Comparison of ENCODE assay signal across 29 cellular contexts in genomic region chr16:66141885-66142284, GRCh38.
"Had no signal": no experiment of that assay in that cellular context is flagged by ENCODE, and none has a peak within 500 bp of the region (broad histone marks: within the 10 kb centered on the region; RNA-seq: fewer than 3 reads in every experiment).

No MANE protein-coding gene starts in this region.

- H3K27me3 ChIP-seq: suprapubic skin, testis, thyroid gland, tibial artery, tibial nerve, transverse colon, upper lobe of left lung, upper lobe of right lung, uterus, vagina had no signal

- H3K4me1 ChIP-seq: stomach, suprapubic skin, testis, thyroid gland, tibial artery, tibial nerve, transverse colon, upper lobe of left lung, upper lobe of right lung, uterus, vagina had no signal

- H3K9me3 ChIP-seq: stomach, suprapubic skin, testis, thoracic aorta, thyroid gland, tibial artery, tibial nerve, transverse colon, upper lobe of left lung, upper lobe of right lung, uterus, vagina had no signal

- H3K36me3 Mint-ChIP-seq: stimulated activated effector memory CD8-positive, alpha-beta T cell treated with anti-CD3 and anti-CD28 coated beads, Interleukin-12 subunit alpha, Interleukin-12 subunit beta, amount 100 ng/mL, for 72 hours; stimulated activated memory B cell treated with anti-CD40 and anti-IgM and Interleukin-4, amounts not matched to agents 10 μg/mL and 1 μg/mL and 100 μg/mL, for 72 hours; stimulated activated naive B cell treated with anti-CD40 and anti-IgM and Interleukin-4, amounts not matched to agents 10 μg/mL and 1 μg/mL and 100 μg/mL, for 72 hours; type B pancreatic cell had no signal

- H3K27ac ChIP-seq: stomach, suprapubic skin, testis, thoracic aorta, thyroid gland, tibial artery, tibial nerve, transverse colon, upper lobe of right lung, uterus, vagina had no signal

- H3K36me3 ChIP-seq: stomach, suprapubic skin, thoracic aorta, thyroid gland, tibial artery, tibial nerve, transverse colon, upper lobe of left lung, upper lobe of right lung, uterus, vagina had no signal

- FAIRE-seq: urothelium cell line had no signal

- H3K9me3 Mint-ChIP-seq: stimulated activated effector memory CD8-positive, alpha-beta T cell treated with anti-CD3 and anti-CD28 coated beads, Interleukin-12 subunit alpha, Interleukin-12 subunit beta, amount 100 ng/mL, for 72 hours; stimulated activated memory B cell treated with anti-CD40 and anti-IgM and Interleukin-4, amounts not matched to agents 10 μg/mL and 1 μg/mL and 100 μg/mL, for 72 hours; stimulated activated naive B cell treated with anti-CD40 and anti-IgM and Interleukin-4, amounts not matched to agents 10 μg/mL and 1 μg/mL and 100 μg/mL, for 72 hours; stimulated activated naive CD8-positive, alpha-beta T cell treated with anti-CD3 and anti-CD28 coated beads, Interleukin-15, amount 100 ng/mL, for 72 hours; stimulated activated naive CD8-positive, alpha-beta T cell treated with anti-CD3 and anti-CD28 coated beads, Interleukin-15, Interleukin-2, amounts not matched to agents 100 ng/mL and 50 ng/mL, for 24 hours had no signal

- H3K4me3 ChIP-seq: stomach, suprapubic skin, testis, thoracic aorta, thyroid gland, tibial artery, tibial nerve, transverse colon, upper lobe of left lung, upper lobe of right lung, uterus, vagina had no signal

- H3K4me3 Mint-ChIP-seq: stimulated activated effector memory CD8-positive, alpha-beta T cell treated with anti-CD3 and anti-CD28 coated beads, Interleukin-12 subunit alpha, Interleukin-12 subunit beta, amount 100 ng/mL, for 72 hours; stimulated activated memory B cell treated with anti-CD40 and anti-IgM and Interleukin-4, amounts not matched to agents 10 μg/mL and 1 μg/mL and 100 μg/mL, for 72 hours; stimulated activated naive B cell treated with anti-CD40 and anti-IgM and Interleukin-4, amounts not matched to agents 10 μg/mL and 1 μg/mL and 100 μg/mL, for 72 hours; stimulated activated naive CD8-positive, alpha-beta T cell treated with anti-CD3 and anti-CD28 coated beads, Interleukin-15, amount 100 ng/mL, for 72 hours; stimulated activated naive CD8-positive, alpha-beta T cell treated with anti-CD3 and anti-CD28 coated beads, Interleukin-15, Interleukin-2, amounts not matched to agents 100 ng/mL and 50 ng/mL, for 24 hours; type B pancreatic cell had no signal

- DNase-seq: stimulated activated CD4-positive, alpha-beta T cell treated with anti-CD3 and anti-CD28 coated beads, Interleukin-2, amount 100 ng/mL, for 48 hours; stimulated activated CD4-positive, alpha-beta T cell treated with anti-CD3 and anti-CD28 coated beads, Interleukin-4, amount 100 ng/mL, for 1 hour; stimulated activated CD4-positive, alpha-beta T cell treated with anti-CD3 and anti-CD28 coated beads, Interleukin-4, amount 100 ng/mL, for 24 hours; stimulated activated CD4-positive, alpha-beta T cell treated with anti-CD3 and anti-CD28 coated beads, Interleukin-4, amount 100 ng/mL, for 4 hours; stimulated activated CD8-positive, alpha-beta memory T cell treated with anti-CD3 and anti-CD28 coated beads, Interleukin-4, amount 100 ng/mL, for 48 hours; stimulated activated naive B cell treated with anti-CD40 and anti-IgM and Interleukin-4, amounts not matched to agents 10 μg/mL and 1 μg/mL and 100 μg/mL, for 72 hours; stimulated activated naive CD4-positive, alpha-beta T cell; stimulated activated naive CD4-positive, alpha-beta T cell treated with Interleukin-2 at 50 U/mL for 16 hours; stimulated activated naive CD8-positive, alpha-beta T cell treated with anti-CD3 and anti-CD28 coated beads, Interleukin-15, amount 100 ng/mL, for 72 hours; stimulated activated naive CD8-positive, alpha-beta T cell treated with anti-CD3 and anti-CD28 coated beads, Interleukin-15, Interleukin-2, amounts not matched to agents 100 U/mL and 50 U/mL, for 24 hours; stomach; substantia nigra; testis; thyroid gland; transverse colon; trophoblast cell; upper lobe of left lung; upper lobe of right lung; uterus had no signal

- ATAC-seq: stimulated activated effector memory CD8-positive, alpha-beta T cell treated with anti-CD3 and anti-CD28 coated beads, Interleukin-12 subunit alpha, Interleukin-12 subunit beta, amount 100 ng/mL, for 72 hours; stimulated activated memory B cell treated with anti-CD40 and anti-IgM and Interleukin-4, amounts not matched to agents 10 μg/mL and 1 μg/mL and 100 μg/mL, for 72 hours; stimulated activated naive B cell treated with anti-CD40 and anti-IgM and Interleukin-4, amounts not matched to agents 10 μg/mL and 1 μg/mL and 100 μg/mL, for 72 hours; stimulated activated naive CD8-positive, alpha-beta T cell treated with anti-CD3 and anti-CD28 coated beads, Interleukin-15, amount 100 ng/mL, for 72 hours; stimulated activated naive CD8-positive, alpha-beta T cell treated with anti-CD3 and anti-CD28 coated beads, Interleukin-15, Interleukin-2, amounts not matched to agents 100 U/mL and 50 U/mL, for 24 hours; upper lobe of right lung had no signal

- H3K27me3 Mint-ChIP-seq: stimulated activated naive CD8-positive, alpha-beta T cell treated with anti-CD3 and anti-CD28 coated beads, Interleukin-15, amount 100 ng/mL, for 72 hours had no signal

- H3K4me1 Mint-ChIP-seq: stimulated activated effector memory CD8-positive, alpha-beta T cell treated with anti-CD3 and anti-CD28 coated beads, Interleukin-12 subunit alpha, Interleukin-12 subunit beta, amount 100 ng/mL, for 72 hours; stimulated activated memory B cell treated with anti-CD40 and anti-IgM and Interleukin-4, amounts not matched to agents 10 μg/mL and 1 μg/mL and 100 μg/mL, for 72 hours; stimulated activated naive B cell treated with anti-CD40 and anti-IgM and Interleukin-4, amounts not matched to agents 10 μg/mL and 1 μg/mL and 100 μg/mL, for 72 hours; stimulated activated naive CD8-positive, alpha-beta T cell treated with anti-CD3 and anti-CD28 coated beads, Interleukin-15, amount 100 ng/mL, for 72 hours had no signal

- H3K27ac Mint-ChIP-seq: stimulated activated effector memory CD8-positive, alpha-beta T cell treated with anti-CD3 and anti-CD28 coated beads, Interleukin-12 subunit alpha, Interleukin-12 subunit beta, amount 100 ng/mL, for 72 hours; stimulated activated memory B cell treated with anti-CD40 and anti-IgM and Interleukin-4, amounts not matched to agents 10 μg/mL and 1 μg/mL and 100 μg/mL, for 72 hours; stimulated activated naive B cell treated with anti-CD40 and anti-IgM and Interleukin-4, amounts not matched to agents 10 μg/mL and 1 μg/mL and 100 μg/mL, for 72 hours; stimulated activated naive CD8-positive, alpha-beta T cell treated with anti-CD3 and anti-CD28 coated beads, Interleukin-15, Interleukin-2, amounts not matched to agents 100 ng/mL and 50 ng/mL, for 24 hours; type B pancreatic cell had no signal
